ENCODE assay signal across 20 cellular contexts in genomic region chr16:86714166-86714565, GRCh38.
DNase-seq lines count a peak whose midpoint lies in the region; ATAC-seq and TF ChIP-seq lines count a peak whose summit lies in the region.
"Had no signal": no experiment of that assay in that cellular context is flagged by ENCODE, and none has a peak within 500 bp of the region (broad histone marks: within the 10 kb centered on the region; RNA-seq: fewer than 3 reads in every experiment).

No MANE protein-coding gene starts in this region.

- H4K5ac ChIP-seq in IMR-90 (ENCODE audit: low read depth, low read length) = no peak overlapping the region

- H2AFZ ChIP-seq in IMR-90 (replicated peaks; ENCODE audit: low read length, poor library complexity) = no peak overlapping the region

- no peak for TF ChIP-seq CTCF in IMR-90 (conservative IDR thresholded peaks at IDR 0.05; ENCODE audit: low read depth, low read length)

- no peak overlapping the region for H2BK120ac ChIP-seq in IMR-90 (ENCODE audit: low read depth, low read length)

- 40% methylated on average over 2 of the region's 4 CpGs; no CpG with 5 or more reads in 1 of the 2 experiments for WGBS in IMR-90 (ENCODE audit: extremely low coverage in 2 of 2, insufficient read length in 1 of 2), 2 experiments

- intact Hi-C loops in IMR-90 (cut with micrococcal nuclease) = no loop called here

- no peak overlapping the region for H4K8ac ChIP-seq in IMR-90 (ENCODE audit: low read depth in 2 of 2, low read length in 2 of 2)

- no peaks in the 10 kb centered on the region for H3K36me3 ChIP-seq in IMR-90 (ENCODE audit: control insufficient read depth, insufficient read depth, low read length)
- H3K36me3 ChIP-seq: SJSA1, spleen, vagina had no signal

- no peaks in the 10 kb centered on the region for H3K79me1 ChIP-seq in IMR-90 (ENCODE audit: low read depth in 1 of 2, low read length in 2 of 2)

- ATAC-seq in IMR-90 (ENCODE audit: low read depth) (0 out of 2 replicates have a peak, but pooled peaks have one; percentile 27), GM21447 (IDR thresholded peaks at IDR 0.05; ENCODE audit: unreplicated experiment) (no peak), GM21825 (IDR thresholded peaks at IDR 0.05; ENCODE audit: unreplicated experiment) (no peak)
- ATAC-seq: activated CD8-positive, alpha-beta T cell treated with anti-CD3 and anti-CD28 coated beads, Interleukin-2, amount 10 ng/mL, durations not matched to agents 7 days and 5 days; left cardiac atrium had no signal

- no peak overlapping the region for H2BK20ac ChIP-seq in IMR-90 (ENCODE audit: low read depth, low read length)

- dilution Hi-C loops in IMR-90 (cut with HindIII; ENCODE audit: low sequenced_read_pairs, unreplicated experiment) = no loop called here

- no TSS peak for BruUV-seq in IMR-90 (replicated peaks; lab: Mats Ljungman, UMichigan)

- H2AK9ac ChIP-seq in IMR-90 (replicated peaks; ENCODE audit: low read depth, low read length, poor library complexity) = no peak overlapping the region

- H3K9me1 ChIP-seq in IMR-90 (ENCODE audit: insufficient read depth, low read length) = peaks cover 6% of the 10 kb centered on the region; the same call in 1 of the 2 replicates

- H2AK5ac ChIP-seq in IMR-90 (ENCODE audit: low read depth, low read length) = no peak overlapping the region

- H2BK15ac ChIP-seq in IMR-90 (ENCODE audit: low read depth, low read length) = no peak overlapping the region

- no peaks in the 10 kb centered on the region for H4K20me1 ChIP-seq in IMR-90 (ENCODE audit: insufficient read depth, low read length)

- no peak overlapping the region for H3K18ac ChIP-seq in IMR-90 (ENCODE audit: low read depth, low read length)

- TF ChIP-seq RAD21 in IMR-90 (IDR thresholded peaks at IDR 0.05; ENCODE audit: low read length) = no peak

- no peak overlapping the region for H3K14ac ChIP-seq in IMR-90 (replicated peaks; ENCODE audit: low read depth, low read length)

- no peak overlapping the region for H3K56ac ChIP-seq in IMR-90 (ENCODE audit: extremely low read depth, insufficient read depth, low read length)

- no peak overlapping the region for H3K4me3 ChIP-seq in IMR-90 (ENCODE audit: insufficient read depth, low read depth, low read length)
- H3K4me3 ChIP-seq: SJSA1, spleen, vagina had no signal

- POLR2A ChIA-PET in IMR-90 (lab: Charles Lee; ENCODE audit: unreplicated experiment) = no interaction called here

- H3K9me3 ChIP-seq in IMR-90 (ENCODE audit: control insufficient read depth, insufficient read depth, low read length) = peaks cover 4% of the 10 kb centered on the region
- H3K9me3 ChIP-seq: SJSA1, vagina had no signal

- no peak overlapping the region for H2BK5ac ChIP-seq in IMR-90 (ENCODE audit: low read depth, low read length, poor library complexity, severe bottlenecking)

- peaks cover 22% of the 10 kb centered on the region for H3K27me3 ChIP-seq in IMR-90 (ENCODE audit: control insufficient read depth, insufficient read depth, low read length)
- H3K27me3 ChIP-seq: SJSA1, vagina had no signal

- H3K27ac ChIP-seq in IMR-90 (ENCODE audit: insufficient read depth, low read length) = no peak overlapping the region
- H3K27ac ChIP-seq: SJSA1, spleen, vagina had no signal

- no peak for TF ChIP-seq POLR2A in IMR-90 (IDR thresholded peaks at IDR 0.05; ENCODE audit: low read depth, low read length)

- DNase-seq in AG20443 (ENCODE audit: low spot score) (peak; percentile 35), IMR-90 (peak; percentile 37), astrocyte of the hippocampus (ENCODE audit: low read depth, low spot score) (peak; percentile 41), left kidney (ENCODE audit: low read depth, low spot score) (peak; percentile 75), Ammon's horn (ENCODE audit: low spot score) (no peak)
- DNase-seq in stimulated activated CD4-positive, alpha-beta T cell treated with anti-CD3 and anti-CD28 coated beads, Interleukin-4, amount 100 ng/mL, for 24 hours = no peak
- DNase-seq: activated CD8-positive, alpha-beta T cell treated with anti-CD3 and anti-CD28 coated beads, Interleukin-2, amount 10 ng/mL, durations not matched to agents 7 days and 5 days; activated naive CD4-positive, alpha-beta T cell treated with anti-CD3 and anti-CD28 coated beads, Interleukin-2, amount 50 U/mL, for 16 hours; activated T-cell treated with anti-CD3 and anti-CD28 coated beads, Interleukin-2, amount 50 U/mL, for 48 hours; AML-193; H9; left cardiac atrium; MM.1S; NCI-H774; spleen; substantia nigra had no signal

- no peak overlapping the region for H3K4ac ChIP-seq in IMR-90 (ENCODE audit: low read depth, low read length)

- no peak overlapping the region for H3K4me2 ChIP-seq in IMR-90 (ENCODE audit: low read depth, low read length)

- H3K23ac ChIP-seq in IMR-90 (ENCODE audit: low read depth, low read length) = no peak overlapping the region

- in situ Hi-C loops in IMR-90 (cut with MboI; ENCODE audit: low sequenced_read_pairs) = no loop called here

- H3K4me1 ChIP-seq in IMR-90 (ENCODE audit: control insufficient read depth, insufficient read depth, low read length) = no peaks in the 10 kb centered on the region
- H3K4me1 ChIP-seq: spleen, vagina had no signal

- CTCF ChIA-PET in IMR-90 (lab: Yijun Ruan, JAX) = no interaction called here

- H4K91ac ChIP-seq in IMR-90 (ENCODE audit: insufficient read depth, low read depth, low read length) = no peak overlapping the region

- H3K9ac ChIP-seq in IMR-90 (ENCODE audit: low read depth, low read length) = no peak overlapping the region

TF ChIP-seq in IMR-90, 13 proteins besides CTCF, POLR2A, EP300 and RAD21:
- TF ChIP-seq MAFK (IDR thresholded peaks at IDR 0.05; ENCODE audit: low read depth, low read length) (no peak), CEBPB (IDR thresholded peaks at IDR 0.05; ENCODE audit: low read depth, low read length) (no peak), CHD1 (IDR thresholded peaks at IDR 0.05; ENCODE audit: low read depth, low read length) (no peak)

Comparison
In these comparisons a context has a peak if more than half of its experiments do, and no peak if none do; other contexts are left out.
1. DNase-seq: peak in AG20443 (single experiment), IMR-90 (single experiment), astrocyte of the hippocampus (single experiment) and left kidney (single experiment); none in stimulated activated CD4-positive, alpha-beta T cell treated with anti-CD3 and anti-CD28 coated beads, Interleukin-4, amount 100 ng/mL, for 24 hours (single experiment) and Ammon's horn (single experiment).